Comparison of ENCODE assay signal across 17 cellular contexts in the genomic region with DNA sequence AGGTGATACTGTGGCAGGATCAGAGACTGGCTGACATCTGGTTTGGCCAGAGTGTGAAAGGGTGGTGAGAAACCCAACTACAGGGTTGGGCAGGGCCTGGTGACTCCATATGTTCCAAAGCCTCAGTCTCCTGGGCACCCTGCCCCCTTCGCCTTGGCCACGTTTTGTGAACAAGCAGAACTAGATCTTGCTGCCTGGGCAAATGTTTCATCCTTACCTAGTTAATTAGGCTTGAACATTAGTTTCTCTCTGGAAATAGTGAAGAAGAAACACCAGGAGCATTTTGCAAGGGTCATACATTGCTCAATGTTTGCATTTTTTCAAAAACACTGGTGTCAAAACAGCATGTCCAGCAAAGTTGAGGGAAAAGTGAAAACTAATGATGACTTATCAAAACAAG.
DNase-seq lines count a peak whose midpoint lies in the region; ATAC-seq and TF ChIP-seq lines count a peak whose summit lies in the region.
"Had no signal": no experiment of that assay in that cellular context is flagged by ENCODE, and none has a peak within 500 bp of the region (broad histone marks: within the 10 kb centered on the region; RNA-seq: fewer than 3 reads in every experiment).

No MANE protein-coding gene starts in this region.

- DNase-seq in SIG-M5 treated with dmso at 0.1 percent for 504 hours (lab: John Stamatoyannopoulos, UW; ENCODE audit: unreplicated experiment) (peak; percentile 48), SIG-M5 (lab: John Stamatoyannopoulos, UW) (no peak), PC-9 (peak in 1 of 2 experiments; percentile 84), foreskin fibroblast (peak; percentile 73 to 80), 8988T (no peak), NCI-H82 treated with DMSO at 0.1 percent for 48 hours (lab: John Stamatoyannopoulos, UW; ENCODE audit: unreplicated experiment) (no peak)
- DNase-seq in stimulated activated effector memory CD8-positive, alpha-beta T cell treated with anti-CD3 and anti-CD28 coated beads, Interleukin-12 subunit alpha, Interleukin-12 subunit beta, amount 100 ng/mL, for 72 hours (ENCODE audit: low spot score in 2 of 2): no peak
- DNase-seq: cerebellar nuclear complex; gastrocnemius medialis; left cardiac atrium; NCI-H1048; NCI-H510A treated with DMSO at 0.1 percent for 48 hours; nucleus accumbens; stimulated activated CD4-positive, alpha-beta T cell treated with anti-CD3 and anti-CD28 coated beads, Interleukin-1b, Interleukin-23, amount 100 ng/mL, for 48 hours had no signal

- no peak overlapping the region for H3K27ac Mint-ChIP-seq in stimulated activated effector memory CD8-positive, alpha-beta T cell treated with anti-CD3 and anti-CD28 coated beads, Interleukin-12 subunit alpha, Interleukin-12 subunit beta, amount 100 ng/mL, for 72 hours
- no peak overlapping the region for H3K27ac Mint-ChIP-seq in stimulated activated memory B cell treated with anti-CD40 and anti-IgM and Interleukin-4, amounts not matched to agents 10 μg/mL and 1 μg/mL and 100 μg/mL, for 72 hours

- H4K20me1 ChIP-seq in PC-9 (ENCODE audit: insufficient read depth): no peaks in the 10 kb centered on the region

- no peaks in the 10 kb centered on the region for H3K27me3 Mint-ChIP-seq in stimulated activated memory B cell treated with anti-CD40 and anti-IgM and Interleukin-4, amounts not matched to agents 10 μg/mL and 1 μg/mL and 100 μg/mL, for 72 hours
- H3K27me3 Mint-ChIP-seq: stimulated activated naive CD8-positive, alpha-beta T cell treated with anti-CD3 and anti-CD28 coated beads, Interleukin-15, Interleukin-2, amounts not matched to agents 100 ng/mL and 50 ng/mL, for 24 hours had no signal

- H3K9me2 ChIP-seq in PC-9 (ENCODE audit: insufficient read depth): no peaks in the 10 kb centered on the region

- H3F3A ChIP-seq in PC-9 (ENCODE audit: insufficient read depth, low read depth): peaks cover 63% of the 10 kb centered on the region

- POLR2A ChIA-PET in PC-9 (lab: Charles Lee; ENCODE audit: unreplicated experiment): no interaction called here

- peaks cover 3% of the 10 kb centered on the region for H3K4me1 Mint-ChIP-seq in stimulated activated effector memory CD8-positive, alpha-beta T cell treated with anti-CD3 and anti-CD28 coated beads, Interleukin-12 subunit alpha, Interleukin-12 subunit beta, amount 100 ng/mL, for 72 hours
- H3K4me1 Mint-ChIP-seq in stimulated activated memory B cell treated with anti-CD40 and anti-IgM and Interleukin-4, amounts not matched to agents 10 μg/mL and 1 μg/mL and 100 μg/mL, for 72 hours: peaks cover 7% of the 10 kb centered on the region

- intact Hi-C loops in PC-9 (cut with micrococcal nuclease; ENCODE audit: unreplicated experiment): no loop called here

- BruUV-seq in PC-9 (replicated peaks; lab: Mats Ljungman, UMichigan): no TSS peak

- TF ChIP-seq CTCF in PC-9 (conservative IDR thresholded peaks at IDR 0.05) (no peak), foreskin fibroblast (IDR thresholded peaks at IDR 0.05; ENCODE audit: low read depth, low read length) (no peak)

- 0 out of 2 replicates have a peak, but pooled peaks cover 4% of the 10 kb centered on the region for H3K9me3 ChIP-seq in PC-9 (ENCODE audit: insufficient read depth, low read depth)
- H3K9me3 ChIP-seq: gastrocnemius medialis, SJSA1 had no signal

- H3K27ac ChIP-seq in PC-9: peak overlapping the region; percentile 95
- H3K27ac ChIP-seq: gastrocnemius medialis, SJSA1 had no signal

- peak; percentile 77 for ATAC-seq in stimulated activated effector memory CD8-positive, alpha-beta T cell treated with anti-CD3 and anti-CD28 coated beads, Interleukin-12 subunit alpha, Interleukin-12 subunit beta, amount 100 ng/mL, for 72 hours
- no peak for ATAC-seq in stimulated activated memory B cell treated with anti-CD40 and anti-IgM and Interleukin-4, amounts not matched to agents 10 μg/mL and 1 μg/mL and 100 μg/mL, for 72 hours
- ATAC-seq: gastrocnemius medialis, left cardiac atrium had no signal

- peaks cover 97% of the 10 kb centered on the region for H3K4me1 ChIP-seq in PC-9 (replicated peaks; ENCODE audit: insufficient read depth)

- H3K4me2 ChIP-seq in PC-9: peak overlapping the region; percentile 19

- H3K79me2 ChIP-seq in PC-9 (ENCODE audit: low read depth): no peaks in the 10 kb centered on the region

- H3K27me3 ChIP-seq in PC-9 (ENCODE audit: insufficient read depth, low read depth): no peaks in the 10 kb centered on the region
- H3K27me3 ChIP-seq: SJSA1 had no signal

- no peaks in the 10 kb centered on the region for H3K9me3 Mint-ChIP-seq in stimulated activated effector memory CD8-positive, alpha-beta T cell treated with anti-CD3 and anti-CD28 coated beads, Interleukin-12 subunit alpha, Interleukin-12 subunit beta, amount 100 ng/mL, for 72 hours
- H3K9me3 Mint-ChIP-seq in stimulated activated memory B cell treated with anti-CD40 and anti-IgM and Interleukin-4, amounts not matched to agents 10 μg/mL and 1 μg/mL and 100 μg/mL, for 72 hours: no peaks in the 10 kb centered on the region
- H3K9me3 Mint-ChIP-seq: stimulated activated naive CD8-positive, alpha-beta T cell treated with anti-CD3 and anti-CD28 coated beads, Interleukin-15, Interleukin-2, amounts not matched to agents 100 ng/mL and 50 ng/mL, for 24 hours had no signal

- H3K4me3 ChIP-seq in PC-9: no peak overlapping the region
- H3K4me3 ChIP-seq in foreskin fibroblast (ENCODE audit: low read depth in 1 of 2, low read length in 2 of 2): no peak overlapping the region
- H3K4me3 ChIP-seq: gastrocnemius medialis, SJSA1 had no signal

- no peaks in the 10 kb centered on the region for H3K36me3 ChIP-seq in PC-9 (ENCODE audit: low read depth)
- H3K36me3 ChIP-seq: gastrocnemius medialis, SJSA1 had no signal

- CTCF ChIA-PET in PC-9 (lab: Charles Lee): no interaction called here

- H2AFZ ChIP-seq in PC-9: no peak overlapping the region

- no peak overlapping the region for H3K4me3 Mint-ChIP-seq in stimulated activated effector memory CD8-positive, alpha-beta T cell treated with anti-CD3 and anti-CD28 coated beads, Interleukin-12 subunit alpha, Interleukin-12 subunit beta, amount 100 ng/mL, for 72 hours
- H3K4me3 Mint-ChIP-seq in stimulated activated memory B cell treated with anti-CD40 and anti-IgM and Interleukin-4, amounts not matched to agents 10 μg/mL and 1 μg/mL and 100 μg/mL, for 72 hours: no peak overlapping the region
- H3K4me3 Mint-ChIP-seq: stimulated activated naive CD8-positive, alpha-beta T cell treated with anti-CD3 and anti-CD28 coated beads, Interleukin-15, Interleukin-2, amounts not matched to agents 100 ng/mL and 50 ng/mL, for 24 hours had no signal

- H3K36me3 Mint-ChIP-seq in stimulated activated effector memory CD8-positive, alpha-beta T cell treated with anti-CD3 and anti-CD28 coated beads, Interleukin-12 subunit alpha, Interleukin-12 subunit beta, amount 100 ng/mL, for 72 hours: no peaks in the 10 kb centered on the region
- no peaks in the 10 kb centered on the region for H3K36me3 Mint-ChIP-seq in stimulated activated memory B cell treated with anti-CD40 and anti-IgM and Interleukin-4, amounts not matched to agents 10 μg/mL and 1 μg/mL and 100 μg/mL, for 72 hours

Comparison
In these comparisons a context has a peak if more than half of its experiments do, and no peak if none do; other contexts are left out.
1. DNase-seq: peak in SIG-M5 treated with dmso at 0.1 percent for 504 hours (single experiment) and foreskin fibroblast (2 of 2); none in SIG-M5 (single experiment), stimulated activated effector memory CD8-positive, alpha-beta T cell treated with anti-CD3 and anti-CD28 coated beads, Interleukin-12 subunit alpha, Interleukin-12 subunit beta, amount 100 ng/mL, for 72 hours (0 of 2), 8988T (single experiment) and NCI-H82 treated with DMSO at 0.1 percent for 48 hours (single experiment).